In the genomic region with DNA sequence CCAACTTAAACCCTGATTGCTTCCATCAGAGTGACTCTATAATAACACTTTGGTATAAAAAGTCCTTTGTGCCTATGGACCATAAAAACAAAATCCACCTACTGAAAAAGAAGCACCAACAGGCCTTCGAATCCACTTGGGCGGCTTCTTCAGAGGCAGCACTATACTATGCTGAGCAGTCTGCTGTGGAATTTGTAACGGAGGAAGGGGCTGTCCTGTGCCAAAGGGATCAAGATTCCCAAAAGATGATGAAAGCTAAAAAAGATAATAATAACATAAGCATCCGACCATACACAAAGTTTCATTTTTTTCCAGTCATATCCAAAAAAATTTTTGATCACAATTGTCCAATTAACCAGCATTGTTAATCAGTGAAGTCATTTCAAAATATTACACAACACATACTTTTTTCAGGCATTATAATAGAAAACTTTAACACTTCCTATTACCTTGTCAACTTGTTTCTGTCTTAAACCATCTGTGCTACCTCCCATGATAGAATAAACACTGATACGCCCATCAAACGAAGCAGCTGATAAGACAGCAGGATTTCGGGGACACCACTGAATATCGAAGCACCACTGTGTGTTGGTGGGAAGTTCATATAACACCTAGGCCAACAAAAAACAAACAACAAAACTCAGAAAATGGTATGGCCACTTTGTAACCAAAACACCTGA, we compare ENCODE assay signal across 17 cellular contexts. TPM values are rescaled to one million over a fixed set of nuclear protein-coding genes. Genes with fewer than 3 reads are reported as not detected.
DNase-seq lines count a peak whose midpoint lies in the region; ATAC-seq and TF ChIP-seq lines count a peak whose summit lies in the region.
"Had no signal": no experiment of that assay in that cellular context is flagged by ENCODE, and none has a peak within 500 bp of the region (broad histone marks: within the 10 kb centered on the region; RNA-seq: fewer than 3 reads in every experiment).

No MANE protein-coding gene starts in this region.

- peaks cover 25 to 35% of the 10 kb centered on the region in 2 donors for H3K4me1 Mint-ChIP-seq in natural killer cell treated with Interleukin-12 subunit alpha and Interleukin-12 subunit beta and Interleukin-15 and Interleukin-18, amount 100 ng/mL, for 72 hours (ENCODE audit: low read depth in 2 of 2)
- H3K4me1 Mint-ChIP-seq in natural killer cell = peaks cover 0 to 5% of the 10 kb centered on the region in 2 donors

- intact Hi-C loops in natural killer cell (cut with micrococcal nuclease) = no loop called here
- intact Hi-C loops in tibial artery (cut with DNase I; ENCODE audit: low total_unique reads) = no loop called here

- peaks cover 30% of the 10 kb centered on the region for H3K36me3 Mint-ChIP-seq in natural killer cell treated with Interleukin-12 subunit alpha and Interleukin-12 subunit beta and Interleukin-15 and Interleukin-18, amount 100 ng/mL, for 72 hours
- H3K36me3 Mint-ChIP-seq in natural killer cell = peaks cover 24% of the 10 kb centered on the region

- peaks cover 0 to 15% of the 10 kb centered on the region in 2 donors for H3K36me3 ChIP-seq in esophagus (ENCODE audit: control insufficient read depth in 2 of 2, insufficient read depth in 2 of 2, low read length in 1 of 2)
- peaks cover 86 to 98% (median 89%) of the 10 kb centered on the region in 3 donors for H3K36me3 ChIP-seq in tibial artery
- H3K36me3 ChIP-seq in effector memory CD4-positive, alpha-beta T cell (ENCODE audit: control insufficient read depth, insufficient read depth, low read length) = peaks cover 39% of the 10 kb centered on the region

- 77 to 86% methylated on average over 8 of the region's 8 CpGs for WGBS in esophagus, 2 donors

- ATAC-seq in natural killer cell treated with Interleukin-12 subunit alpha and Interleukin-12 subunit beta and Interleukin-15 and Interleukin-18, amount 100 ng/mL, for 72 hours = no peak
- ATAC-seq in natural killer cell = no peak
- 0 out of 3 replicates have a peak, but pooled peaks have one; percentile 29 for ATAC-seq in SK-N-SH treated with all-trans-retinoic acid at 6 μM for 48 hours
- ATAC-seq: heart right ventricle; stimulated activated effector memory CD8-positive, alpha-beta T cell treated with anti-CD3 and anti-CD28 coated beads, Interleukin-12 subunit alpha, Interleukin-12 subunit beta, amount 100 ng/mL, for 72 hours had no signal

- H3K27me3 ChIP-seq in esophagus (ENCODE audit: control insufficient read depth in 1 of 2, insufficient read depth in 2 of 2, low read length in 2 of 2) = no peaks in the 10 kb centered on the region
- H3K27me3 ChIP-seq in tibial artery = no peaks in the 10 kb centered on the region
- no peaks in the 10 kb centered on the region for H3K27me3 ChIP-seq in effector memory CD4-positive, alpha-beta T cell (replicated peaks; ENCODE audit: control insufficient read depth, insufficient read depth, low read length, poor library complexity, severe bottlenecking)
- H3K27me3 ChIP-seq: BLaER1, heart right ventricle, right atrium auricular region had no signal

- DNase-seq in natural killer cell treated with Interleukin-12 subunit alpha and Interleukin-12 subunit beta and Interleukin-15 and Interleukin-18, amount 100 ng/mL, for 72 hours (ENCODE audit: low spot score) = no peak
- DNase-seq in natural killer cell (no peak), tibial artery (no peak), GM13977 (ENCODE audit: low spot score) (no peak), NOMO-1 treated with DMSO at 0.1 percent for 48 hours (lab: John Stamatoyannopoulos, UW; ENCODE audit: unreplicated experiment) (no peak)
- DNase-seq in effector memory CD4-positive, alpha-beta T cell = no peak
- DNase-seq: activated CD4-positive, alpha-beta T cell treated with anti-CD3 and anti-CD28 coated beads for 1 hour; activated effector memory CD4-positive, alpha-beta T cell treated with Interleukin-2 at 50 U/mL for 16 hours; heart right ventricle; NCI-H1092; NCI-H2171 treated with DMSO at 0.1 percent for 48 hours; stimulated activated CD4-positive, alpha-beta T cell treated with anti-CD3 and anti-CD28 coated beads, Interleukin-4, amount 100 ng/mL, for 4 hours had no signal

- H3K9me3 ChIP-seq in esophagus (ENCODE audit: control insufficient read depth in 2 of 2, insufficient read depth in 1 of 2, low read depth in 1 of 2, low read length in 1 of 2) (no peaks in the 10 kb centered on the region), tibial artery (no peaks in the 10 kb centered on the region)
- no peaks in the 10 kb centered on the region for H3K9me3 ChIP-seq in effector memory CD4-positive, alpha-beta T cell (ENCODE audit: control insufficient read depth, low read length)
- H3K9me3 ChIP-seq: BLaER1, heart right ventricle, right atrium auricular region had no signal

- no peak overlapping the region for H3K4me3 Mint-ChIP-seq in natural killer cell treated with Interleukin-12 subunit alpha and Interleukin-12 subunit beta and Interleukin-15 and Interleukin-18, amount 100 ng/mL, for 72 hours
- no peak overlapping the region for H3K4me3 Mint-ChIP-seq in natural killer cell
- H3K4me3 Mint-ChIP-seq: stimulated activated effector memory CD8-positive, alpha-beta T cell treated with anti-CD3 and anti-CD28 coated beads, Interleukin-12 subunit alpha, Interleukin-12 subunit beta, amount 100 ng/mL, for 72 hours had no signal

- H3K4me3 ChIP-seq in esophagus (ENCODE audit: low read depth in 1 of 2, low read length in 2 of 2) = no peak overlapping the region
- H3K4me3 ChIP-seq in tibial artery = no peak overlapping the region
- no peak overlapping the region for H3K4me3 ChIP-seq in effector memory CD4-positive, alpha-beta T cell (ENCODE audit: insufficient read depth, low read depth, low read length, poor library complexity, severe bottlenecking)
- H3K4me3 ChIP-seq: BLaER1, heart right ventricle, right atrium auricular region had no signal

- no peaks in the 10 kb centered on the region for H3K27me3 Mint-ChIP-seq in natural killer cell treated with Interleukin-12 subunit alpha and Interleukin-12 subunit beta and Interleukin-15 and Interleukin-18, amount 100 ng/mL, for 72 hours
- no peaks in the 10 kb centered on the region for H3K27me3 Mint-ChIP-seq in natural killer cell (ENCODE audit: low read depth in 2 of 2)

- TF ChIP-seq CTCF in natural killer cell (IDR thresholded peaks at IDR 0.05) (no peak), tibial artery (IDR thresholded peaks at IDR 0.05) (no peak), GM13977 (IDR thresholded peaks at IDR 0.05; ENCODE audit: extremely low read depth, insufficient read depth, missing control alignments) (no peak)

- H3K9me3 Mint-ChIP-seq in natural killer cell treated with Interleukin-12 subunit alpha and Interleukin-12 subunit beta and Interleukin-15 and Interleukin-18, amount 100 ng/mL, for 72 hours = no peaks in the 10 kb centered on the region
- no peaks in the 10 kb centered on the region for H3K9me3 Mint-ChIP-seq in natural killer cell
- H3K9me3 Mint-ChIP-seq: stimulated activated effector memory CD8-positive, alpha-beta T cell treated with anti-CD3 and anti-CD28 coated beads, Interleukin-12 subunit alpha, Interleukin-12 subunit beta, amount 100 ng/mL, for 72 hours had no signal

- H3K27ac Mint-ChIP-seq in natural killer cell treated with Interleukin-12 subunit alpha and Interleukin-12 subunit beta and Interleukin-15 and Interleukin-18, amount 100 ng/mL, for 72 hours = peak overlapping the region; percentile 85 to 86
- H3K27ac Mint-ChIP-seq in natural killer cell = no peak overlapping the region
- H3K27ac Mint-ChIP-seq: stimulated activated effector memory CD8-positive, alpha-beta T cell treated with anti-CD3 and anti-CD28 coated beads, Interleukin-12 subunit alpha, Interleukin-12 subunit beta, amount 100 ng/mL, for 72 hours had no signal

- H3K27ac ChIP-seq in esophagus (ENCODE audit: low read depth in 2 of 2, low read length in 1 of 2) (peak overlapping the region; percentile 42 to 55), tibial artery (peak overlapping the region; percentile 30 to 50)
- H3K27ac ChIP-seq in effector memory CD4-positive, alpha-beta T cell (ENCODE audit: insufficient read depth, low read length, poor library complexity, severe bottlenecking) = no peak overlapping the region
- H3K27ac ChIP-seq: BLaER1 had no signal

- H3K4me1 ChIP-seq in esophagus (ENCODE audit: control insufficient read depth in 2 of 2, insufficient read depth in 2 of 2, low read length in 1 of 2) (peaks cover 0 to 2% of the 10 kb centered on the region in 2 donors), tibial artery (peaks cover 0 to 13% (median 3%) of the 10 kb centered on the region in 4 donors)
- no peaks in the 10 kb centered on the region for H3K4me1 ChIP-seq in effector memory CD4-positive, alpha-beta T cell (ENCODE audit: control insufficient read depth, insufficient read depth, low read length, poor library complexity, severe bottlenecking)

- in situ Hi-C loops in GM13977 (cut with MboI; ENCODE audit: low pct_unique_long_range_greater_than_20kb, low sequenced_read_pairs, unreplicated experiment) = no loop called here

TF ChIP-seq in SK-N-SH treated with all-trans-retinoic acid at 6 μM for 48 hours, 23 proteins besides CTCF, POLR2A, EP300 and RAD21 (continues in another document):
- TF ChIP-seq ZFP3 (CRISPR knock-in tag; IDR thresholded peaks at IDR 0.05) (no peak), ZNF8 (CRISPR knock-in tag; IDR thresholded peaks at IDR 0.05) (no peak), PPARA (CRISPR knock-in tag; IDR thresholded peaks at IDR 0.05; ENCODE audit: borderline replicate concordance) (no peak), BACH2 (CRISPR knock-in tag; IDR thresholded peaks at IDR 0.05; ENCODE audit: borderline replicate concordance) (no peak)
- TF ChIP-seq, protein P1, sequence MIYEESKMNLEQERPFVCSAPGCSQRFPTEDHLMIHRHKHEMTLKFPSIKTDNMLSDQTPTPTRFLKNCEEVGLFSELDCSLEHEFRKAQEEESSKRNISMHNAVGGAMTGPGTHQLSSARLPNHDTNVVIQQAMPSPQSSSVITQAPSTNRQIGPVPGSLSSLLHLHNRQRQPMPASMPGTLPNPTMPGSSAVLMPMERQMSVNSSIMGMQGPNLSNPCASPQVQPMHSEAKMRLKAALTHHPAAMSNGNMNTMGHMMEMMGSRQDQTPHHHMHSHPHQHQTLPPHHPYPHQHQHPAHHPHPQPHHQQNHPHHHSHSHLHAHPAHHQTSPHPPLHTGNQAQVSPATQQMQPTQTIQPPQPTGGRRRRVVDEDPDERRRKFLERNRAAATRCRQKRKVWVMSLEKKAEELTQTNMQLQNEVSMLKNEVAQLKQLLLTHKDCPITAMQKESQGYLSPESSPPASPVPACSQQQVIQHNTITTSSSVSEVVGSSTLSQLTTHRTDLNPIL (CRISPR knock-in tag; IDR thresholded peaks at IDR 0.05; ENCODE audit: low read depth) = no peak

RNA-seq across cellular contexts. Expression of gene SEC31A, which starts 24.1 kb away (rescaled TPM):
- 100 to 1,000 TPM; 140 to 145 TPM for total RNA-seq in natural killer cell treated with Interleukin-12 subunit alpha and Interleukin-12 subunit beta and Interleukin-15 and Interleukin-18, amount 100 ng/mL, for 72 hours
- 100 to 1,000 TPM; 176 to 183 (median 177) TPM for total RNA-seq in natural killer cell
- polyA plus RNA-seq in esophagus = 100 to 1,000 TPM in 1 of 2 donors, 10 to 100 TPM in 1; 72.5 to 131 TPM

RNA-seq across cellular contexts. Expression of gene THAP9, which starts 33.7 kb away (rescaled TPM):
- 1 to 10 TPM; 1.7 to 3.0 TPM for total RNA-seq in natural killer cell treated with Interleukin-12 subunit alpha and Interleukin-12 subunit beta and Interleukin-15 and Interleukin-18, amount 100 ng/mL, for 72 hours
- 1 to 10 TPM; 1.6 to 2.6 (median 2.1) TPM for total RNA-seq in natural killer cell
- 1 to 10 TPM; 1.4 to 1.9 TPM for polyA plus RNA-seq in esophagus

Comparison
In these comparisons a context has a peak if more than half of its experiments do, and no peak if none do; other contexts are left out.
1. H3K27ac Mint-ChIP-seq: peak in natural killer cell treated with Interleukin-12 subunit alpha and Interleukin-12 subunit beta and Interleukin-15 and Interleukin-18, amount 100 ng/mL, for 72 hours (2 of 2); none in natural killer cell (0 of 2).